11 cellular contexts compared by ENCODE assay signal in the genomic region with DNA sequence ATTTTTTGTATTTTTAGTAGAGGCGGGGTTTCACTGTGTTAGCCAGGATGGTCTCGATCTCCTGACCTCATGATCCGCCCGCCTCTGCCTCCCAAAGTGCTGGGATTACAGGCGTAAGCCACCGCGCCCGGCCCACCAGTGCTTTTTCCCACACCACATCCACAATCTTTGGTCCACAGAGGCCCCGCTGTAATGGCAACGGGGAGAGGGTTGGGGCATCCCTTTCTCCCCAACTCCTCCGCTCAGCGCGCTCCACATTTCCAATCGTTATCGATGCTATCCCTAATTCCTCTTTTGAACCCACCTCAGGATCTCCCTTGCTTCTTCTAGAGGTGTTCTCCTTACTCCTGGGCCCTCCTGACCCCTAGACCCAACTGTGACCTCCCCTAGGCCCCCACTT. TPM values are rescaled to one million over a fixed set of nuclear protein-coding genes. Genes with fewer than 3 reads are reported as not detected.
DNase-seq lines count a peak whose midpoint lies in the region; ATAC-seq and TF ChIP-seq lines count a peak whose summit lies in the region.
"Not testable (repeated sequence)": the region's sequence is repeated elsewhere in the genome, so short reads cannot be mapped to it uniquely, and the experiment has no call there.
"Had no signal": no experiment of that assay in that cellular context is flagged by ENCODE, and none has a peak within 500 bp of the region (broad histone marks: within the 10 kb centered on the region; RNA-seq: fewer than 3 reads in every experiment).

No MANE protein-coding gene starts in this region.

- not testable (repeated sequence) for H2AFZ ChIP-seq in smooth muscle cell (ENCODE audit: low read depth)

- not testable (repeated sequence) for H3F3A ChIP-seq in smooth muscle cell (ENCODE audit: low read depth)

- peak overlapping the region in 2 of 8 donors; percentile 24 to 39 for H3K4me3 Mint-ChIP-seq in naive B cell

- H3K36me3 Mint-ChIP-seq in naive B cell = not testable (repeated sequence)

- intact Hi-C loops in breast epithelium (cut with DNase I; ENCODE audit: low total_unique reads) = not testable (repeated sequence)

- not testable (repeated sequence) for H3K9me3 ChIP-seq in breast epithelium; gastroesophageal sphincter; smooth muscle cell (replicated peaks; ENCODE audit: low read depth)

- not testable (repeated sequence) for TF ChIP-seq EP300 in gastroesophageal sphincter (IDR thresholded peaks at IDR 0.05)

- 80 to 87% methylated on average over 8 to 11 of the region's 15 CpGs for WGBS in gastroesophageal sphincter (ENCODE audit: low coverage in 1 of 2), 2 donors
- 94% methylated on average over 13 of the region's 15 CpGs for WGBS in smooth muscle cell (ENCODE audit: low lambda C conversion rate)

- H3K27me3 Mint-ChIP-seq in naive B cell = peaks cover 0 to 27% (median 21%) of the 10 kb centered on the region in 3 donors

- H3K27ac ChIP-seq in breast epithelium (peak overlapping the region; percentile 89 to 92), gastroesophageal sphincter (peak overlapping the region in 3 of 4 donors; percentile 40 to 60 (median 54)), smooth muscle cell (ENCODE audit: low read depth) (peak overlapping the region; percentile 80)

- not testable (repeated sequence) for H4K20me1 ChIP-seq in smooth muscle cell (ENCODE audit: low read depth)

- TF ChIP-seq POLR2A in breast epithelium (IDR thresholded peaks at IDR 0.05); gastroesophageal sphincter (IDR thresholded peaks at IDR 0.05): not testable (repeated sequence)

- not testable (repeated sequence) for H3K27me3 ChIP-seq in breast epithelium; gastroesophageal sphincter; smooth muscle cell (ENCODE audit: low read depth)

- not testable (repeated sequence) for DNase-seq in LNCaP clone FGC (ENCODE audit: low read depth); breast epithelium (ENCODE audit: low spot score in 2 of 2); naive B cell; smooth muscle cell (lab: John Stamatoyannopoulos, UW; ENCODE audit: unreplicated experiment)

- not testable (repeated sequence) for TF ChIP-seq CTCF in LNCaP clone FGC (IDR thresholded peaks at IDR 0.05; ENCODE audit: control insufficient read depth, extremely low read depth, insufficient read depth); breast epithelium (IDR thresholded peaks at IDR 0.05); gastroesophageal sphincter (IDR thresholded peaks at IDR 0.05); smooth muscle cell (IDR thresholded peaks at IDR 0.05; ENCODE audit: borderline replicate concordance, insufficient read depth, poor library complexity, severe bottlenecking)

- peaks cover 9 to 23% (median 21%) of the 10 kb centered on the region in 3 donors for H3K4me1 Mint-ChIP-seq in naive B cell

- H3K79me2 ChIP-seq in smooth muscle cell (ENCODE audit: low read depth) = not testable (repeated sequence)

- not testable (repeated sequence) for H3K36me3 ChIP-seq in breast epithelium; gastroesophageal sphincter; smooth muscle cell (ENCODE audit: low read depth)

- H3K9me3 Mint-ChIP-seq in naive B cell = not testable (repeated sequence)

- peak overlapping the region; percentile 72 for H3K4me2 ChIP-seq in smooth muscle cell

- peak overlapping the region in 5 of 6 donors; percentile 35 to 98 (median 93) for H3K27ac Mint-ChIP-seq in naive B cell

- not testable (repeated sequence) for ATAC-seq in gastroesophageal sphincter; naive B cell (ENCODE audit: low read depth in 2 of 2)

- peak overlapping the region; percentile 27; the same call in 1 of the 2 replicates for H3K4me3 ChIP-seq in LNCaP clone FGC (ENCODE audit: low read depth, low read length)
- H3K4me3 ChIP-seq in breast epithelium, smooth muscle cell: not testable (repeated sequence)
- peak overlapping the region in 1 of 2 donors; percentile 20 for H3K4me3 ChIP-seq in gastroesophageal sphincter

- not testable (repeated sequence) for H3K4me1 ChIP-seq in breast epithelium; smooth muscle cell (ENCODE audit: low read depth)
- peaks cover 0 to 20% (median 10%) of the 10 kb centered on the region in 3 donors for H3K4me1 ChIP-seq in gastroesophageal sphincter

- H3K9ac ChIP-seq in smooth muscle cell (ENCODE audit: low read depth) = peak overlapping the region; percentile 85

RNA-seq across cellular contexts. Expression of a gene that starts 0.3 kb away (rescaled TPM):
- total RNA-seq in breast epithelium = 1 to 10 TPM in 2 of 3 donors, under 1 TPM in 1; 0.80 to 2.6 (median 2.6) TPM
- under 1 TPM in 2 of 4 donors, not detected in 2; 0.27 to 0.81 TPM for total RNA-seq in gastroesophageal sphincter
- under 1 TPM in 5 of 6 donors, not detected in 1; 0.29 to 0.93 (median 0.41) TPM for polyA plus RNA-seq in naive B cell (ENCODE audit: low read depth in 6 of 6)
- 1.1 and 1.3 TPM in 2 replicates for total RNA-seq in smooth muscle cell
- 1.2 and 1.9 TPM in 2 replicates for polyA plus RNA-seq in smooth muscle cell

RNA-seq across cellular contexts. Expression of a gene that starts 25.7 kb away (rescaled TPM):
- total RNA-seq in breast epithelium = 100 to 1,000 TPM; 195 to 259 (median 231) TPM
- 100 to 1,000 TPM in 3 of 4 donors, 10 to 100 TPM in 1; 75.3 to 239 (median 217) TPM for total RNA-seq in gastroesophageal sphincter
- polyA plus RNA-seq in naive B cell (ENCODE audit: low read depth in 6 of 6) = 1,000 to 10,000 TPM; 1,235 to 1,676 (median 1,380) TPM
- total RNA-seq in smooth muscle cell = 390 and 408 TPM in 2 replicates
- polyA plus RNA-seq in smooth muscle cell = 1,005 and 1,171 TPM in 2 replicates

RNA-seq across cellular contexts. Expression of a gene that starts 37.2 kb away (rescaled TPM):
- under 1 TPM in 2 of 3 donors, not detected in 1; 0.15 to 0.16 TPM for total RNA-seq in breast epithelium
- not detected for total RNA-seq in gastroesophageal sphincter
- polyA plus RNA-seq in naive B cell (ENCODE audit: low read depth in 6 of 6) = not detected
- total RNA-seq in smooth muscle cell = not detected in 2 replicates
- 0.29 and 1.3 TPM in 2 replicates for polyA plus RNA-seq in smooth muscle cell
- total RNA-seq: cardiac septum; Daoy; naive thymus-derived CD8-positive, alpha-beta T cell; SJCRH30; T-helper 1 cell treated with Interleukin-12 subunit alpha and Interleukin-12 subunit beta and Interleukin-4 antibody, amounts not matched to agents 30 ng/mL and 1 ng/mL, for 36 hours had no signal
- polyA plus RNA-seq: naive thymus-derived CD8-positive, alpha-beta T cell had no signal

RNA-seq across cellular contexts. Expression of a gene that starts 45.8 kb away (rescaled TPM):
- total RNA-seq in breast epithelium (1 to 10 TPM in 2 of 3 donors, not detected in 1; 5.9 to 8.0 TPM), gastroesophageal sphincter (under 1 TPM in 2 of 4 donors, not detected in 2; 0.35 to 0.62 TPM), smooth muscle cell (0.49 and 0.99 TPM in 2 replicates)
- polyA plus RNA-seq in naive B cell (ENCODE audit: low read depth in 6 of 6) (under 1 TPM in 4 of 6 donors, not detected in 2; 0.16 to 0.97 (median 0.41) TPM), smooth muscle cell (2.1 and 6.6 TPM in 2 replicates)
- total RNA-seq: cardiac septum; T-helper 1 cell treated with Interleukin-12 subunit alpha and Interleukin-12 subunit beta and Interleukin-4 antibody, amounts not matched to agents 30 ng/mL and 1 ng/mL, for 36 hours had no signal
- polyA plus RNA-seq: naive thymus-derived CD8-positive, alpha-beta T cell had no signal

RNA-seq across cellular contexts. Expression of a gene that starts 54.4 kb away (rescaled TPM):
- total RNA-seq in breast epithelium = not detected
- not detected for total RNA-seq in gastroesophageal sphincter
- polyA plus RNA-seq in naive B cell (ENCODE audit: low read depth in 6 of 6) = not detected
- total RNA-seq in smooth muscle cell = 1.3 TPM in 1 of 2 replicates, not detected in the other
- 1.8 and 2.1 TPM in 2 replicates for polyA plus RNA-seq in smooth muscle cell
- total RNA-seq: cardiac septum; Daoy; lower leg skin; naive thymus-derived CD8-positive, alpha-beta T cell; SJCRH30; T-helper 1 cell treated with Interleukin-12 subunit alpha and Interleukin-12 subunit beta and Interleukin-4 antibody, amounts not matched to agents 30 ng/mL and 1 ng/mL, for 36 hours had no signal
- polyA plus RNA-seq: naive thymus-derived CD8-positive, alpha-beta T cell had no signal
